ENCODE assay signal across 21 cellular contexts in genomic region chr2:165927353-165927752, GRCh38.
"Had no signal": no experiment of that assay in that cellular context is flagged by ENCODE, and none has a peak within 500 bp of the region (broad histone marks: within the 10 kb centered on the region; RNA-seq: fewer than 3 reads in every experiment).

No MANE protein-coding gene starts in this region.

- H3K9me3 Mint-ChIP-seq: activated B cell treated with CpG ODN at 0.5 μM for 24 hours; activated CD8-positive, alpha-beta T cell treated with anti-CD3 and anti-CD28 coated beads for 36 hours; activated naive CD4-positive, alpha-beta T cell treated with anti-CD3 and anti-CD28 coated beads for 36 hours; activated T-helper 2 cell treated with anti-CD3 and anti-CD28 coated beads, Interferon-gamma antibody, Interleukin-2, Interleukin-4, amounts not matched to agents 10 μg/mL and 5 μg/mL and 100 μg/mL, durations not matched to agents 14 hours and 24 hours and 36 hours; naive thymus-derived CD8-positive, alpha-beta T cell; stimulated activated memory B cell treated with anti-CD40 and anti-IgM and Interleukin-4, amounts not matched to agents 10 μg/mL and 1 μg/mL and 100 μg/mL, for 72 hours; T-helper 2 cell treated with Interferon-gamma antibody and Interleukin-4, amounts not matched to agents 5 μg/mL and 100 μg/mL, for 36 hours; type B pancreatic cell had no signal

- H3K27me3 ChIP-seq: ascending aorta, gastrocnemius medialis, ovary, right lobe of liver, spleen, testis had no signal

- H3K4me1 ChIP-seq: ascending aorta, gastrocnemius medialis, left ventricle myocardium inferior, psoas muscle, right lobe of liver, spleen, testis had no signal

- H3K27ac ChIP-seq: ascending aorta, epithelial cell of prostate, gastrocnemius medialis, left ventricle myocardium inferior, ovary, psoas muscle, right lobe of liver, spleen, testis had no signal

- H3K4me3 ChIP-seq: ascending aorta, gastrocnemius medialis, left ventricle myocardium inferior, ovary, psoas muscle, right lobe of liver, spleen, testis had no signal

- H3K4me1 Mint-ChIP-seq: activated B cell treated with CpG ODN at 0.5 μM for 24 hours; naive thymus-derived CD8-positive, alpha-beta T cell; stimulated activated memory B cell treated with anti-CD40 and anti-IgM and Interleukin-4, amounts not matched to agents 10 μg/mL and 1 μg/mL and 100 μg/mL, for 72 hours had no signal

- H3K27me3 Mint-ChIP-seq: activated B cell treated with CpG ODN at 0.5 μM for 24 hours; activated CD8-positive, alpha-beta T cell treated with anti-CD3 and anti-CD28 coated beads for 36 hours; naive thymus-derived CD8-positive, alpha-beta T cell; stimulated activated memory B cell treated with anti-CD40 and anti-IgM and Interleukin-4, amounts not matched to agents 10 μg/mL and 1 μg/mL and 100 μg/mL, for 72 hours; type B pancreatic cell had no signal

- H3K4me3 Mint-ChIP-seq: activated B cell treated with CpG ODN at 0.5 μM for 24 hours; activated CD8-positive, alpha-beta T cell treated with anti-CD3 and anti-CD28 coated beads for 36 hours; activated naive CD4-positive, alpha-beta T cell treated with anti-CD3 and anti-CD28 coated beads for 36 hours; naive thymus-derived CD8-positive, alpha-beta T cell; stimulated activated memory B cell treated with anti-CD40 and anti-IgM and Interleukin-4, amounts not matched to agents 10 μg/mL and 1 μg/mL and 100 μg/mL, for 72 hours; T-helper 2 cell treated with Interferon-gamma antibody and Interleukin-4, amounts not matched to agents 5 μg/mL and 100 μg/mL, for 36 hours; type B pancreatic cell had no signal

- DNase-seq: activated B cell treated with CpG ODN at 0.5 μM for 24 hours; activated CD4-positive, alpha-beta T cell treated with anti-CD3 and anti-CD28 coated beads for 4 hours; activated CD8-positive, alpha-beta T cell treated with anti-CD3 and anti-CD28 coated beads for 36 hours; activated naive CD4-positive, alpha-beta T cell treated with anti-CD3 and anti-CD28 coated beads for 36 hours; activated T-cell treated with anti-CD3 and anti-CD28 coated beads, Interleukin-2, amount 50 U/mL, for 1 hour; gastrocnemius medialis; head of caudate nucleus; left ventricle myocardium inferior; naive thymus-derived CD8-positive, alpha-beta T cell; ovary; psoas muscle; right lobe of liver; spleen; stimulated activated CD4-positive, alpha-beta T cell treated with anti-CD3 and anti-CD28 coated beads, Interleukin-4, amount 100 ng/mL, for 4 hours; testis had no signal

- H3K27ac Mint-ChIP-seq: activated B cell treated with CpG ODN at 0.5 μM for 24 hours; activated CD8-positive, alpha-beta T cell treated with anti-CD3 and anti-CD28 coated beads for 36 hours; activated naive CD4-positive, alpha-beta T cell treated with anti-CD3 and anti-CD28 coated beads for 36 hours; activated T-helper 2 cell treated with anti-CD3 and anti-CD28 coated beads, Interferon-gamma antibody, Interleukin-2, Interleukin-4, amounts not matched to agents 10 μg/mL and 5 μg/mL and 100 μg/mL, durations not matched to agents 14 hours and 24 hours and 36 hours; naive thymus-derived CD8-positive, alpha-beta T cell; stimulated activated memory B cell treated with anti-CD40 and anti-IgM and Interleukin-4, amounts not matched to agents 10 μg/mL and 1 μg/mL and 100 μg/mL, for 72 hours; T-helper 2 cell treated with Interferon-gamma antibody and Interleukin-4, amounts not matched to agents 5 μg/mL and 100 μg/mL, for 36 hours; type B pancreatic cell had no signal

- H3K9me3 ChIP-seq: ascending aorta, gastrocnemius medialis, left ventricle myocardium inferior, ovary, psoas muscle, right lobe of liver, spleen, testis had no signal

- ATAC-seq: activated CD8-positive, alpha-beta T cell treated with anti-CD3 and anti-CD28 coated beads for 36 hours; gastrocnemius medialis; naive thymus-derived CD8-positive, alpha-beta T cell; psoas muscle; right lobe of liver; stimulated activated memory B cell treated with anti-CD40 and anti-IgM and Interleukin-4, amounts not matched to agents 10 μg/mL and 1 μg/mL and 100 μg/mL, for 72 hours had no signal
